In genomic region chr16:47228241-47228640, GRCh38 we compare ENCODE assay signal across 33 cellular contexts.
"Had no signal": no experiment of that assay in that cellular context is flagged by ENCODE, and none has a peak within 500 bp of the region (broad histone marks: within the 10 kb centered on the region; RNA-seq: fewer than 3 reads in every experiment).

No MANE protein-coding gene starts in this region.

- DNase-seq: activated effector memory CD4-positive, alpha-beta T cell treated with anti-CD3 and anti-CD28 coated beads, Interleukin-2, amount 50 U/mL, for 16 hours; activated effector memory CD4-positive, alpha-beta T cell treated with Interleukin-2 at 50 U/mL for 16 hours; activated gamma-delta T cell; activated gamma-delta T cell treated with Interleukin-2 at 50 U/mL for 16 hours; activated naive CD4-positive, alpha-beta T cell; activated naive CD4-positive, alpha-beta T cell treated with anti-CD3 and anti-CD28 coated beads for 36 hours; activated naive CD4-positive, alpha-beta T cell treated with anti-CD3 and anti-CD28 coated beads, Interleukin-2, amount 10 ng/mL, durations not matched to agents 7 days and 5 days; activated naive CD4-positive, alpha-beta T cell treated with anti-CD3 and anti-CD28 coated beads, Interleukin-2, amount 50 U/mL, for 16 hours; activated naive CD4-positive, alpha-beta T cell treated with Interleukin-2 at 50 U/mL for 16 hours; activated naive CD8-positive, alpha-beta T cell treated with anti-CD3 and anti-CD28 coated beads for 36 hours; activated naive CD8-positive, alpha-beta T cell treated with anti-CD3 and anti-CD28 coated beads, Interleukin-2, amount 10 ng/mL, durations not matched to agents 7 days and 5 days; activated naive CD8-positive, alpha-beta T cell treated with anti-CD3 and anti-CD28 coated beads, Interleukin-2, amount 50 U/mL, for 24 hours; activated T-cell treated with anti-CD3 and anti-CD28 coated beads, Interleukin-2, amount 50 U/mL, for 24 hours; activated T-cell treated with anti-CD3 and anti-CD28 coated beads, Interleukin-2, amount 50 U/mL, for 4 hours; activated T-cell treated with anti-CD3 and anti-CD28 coated beads, Interleukin-2, amount 50 U/mL, for 48 hours; activated T-cell treated with anti-CD3 and anti-CD28 coated beads, Interleukin-2, amount 50 U/mL, for 72 hours; adrenal gland; amniotic stem cell; amygdala; anterior cingulate cortex; aorta; body of pancreas; brain microvascular endothelial cell; caudate nucleus; central memory CD4-positive, alpha-beta T cell; cerebellar nuclear complex had no signal

- H3K27me3 ChIP-seq: adrenal gland, ascending aorta, body of pancreas, brain microvascular endothelial cell, breast epithelium, cardiac muscle cell had no signal

- ATAC-seq: activated naive CD4-positive, alpha-beta T cell treated with anti-CD3 and anti-CD28 coated beads, Interleukin-2, amount 50 U/mL, for 72 hours; activated naive CD8-positive, alpha-beta T cell treated with anti-CD3 and anti-CD28 coated beads, Interleukin-2, amount 50 U/mL, for 24 hours; activated T-cell treated with anti-CD3 and anti-CD28 coated beads, Interleukin-2, amount 50 U/mL, for 4 hours; activated T-cell treated with anti-CD3 and anti-CD28 coated beads, Interleukin-2, amount 50 U/mL, for 72 hours; activated T-helper 17 cell treated with anti-CD3 and anti-CD28 coated beads, Interleukin-2, amount 50 U/mL, for 72 hours; body of pancreas had no signal

- H3K4me3 ChIP-seq: adrenal gland, ascending aorta, body of pancreas, breast epithelium, cardiac muscle cell had no signal

- FAIRE-seq: astrocyte, bronchial epithelial cell had no signal

- H3K4me1 ChIP-seq: adrenal gland, ascending aorta, body of pancreas, breast epithelium had no signal

- H3K27ac ChIP-seq: adrenal gland, ascending aorta, body of pancreas, brain microvascular endothelial cell, breast epithelium had no signal

- H3K9me3 ChIP-seq: adrenal gland, ascending aorta, body of pancreas had no signal

- H3K36me3 ChIP-seq: adrenal gland, brain microvascular endothelial cell, breast epithelium, cardiac muscle cell had no signal
